Comparison of ENCODE assay signal across 29 cellular contexts in the genomic region with DNA sequence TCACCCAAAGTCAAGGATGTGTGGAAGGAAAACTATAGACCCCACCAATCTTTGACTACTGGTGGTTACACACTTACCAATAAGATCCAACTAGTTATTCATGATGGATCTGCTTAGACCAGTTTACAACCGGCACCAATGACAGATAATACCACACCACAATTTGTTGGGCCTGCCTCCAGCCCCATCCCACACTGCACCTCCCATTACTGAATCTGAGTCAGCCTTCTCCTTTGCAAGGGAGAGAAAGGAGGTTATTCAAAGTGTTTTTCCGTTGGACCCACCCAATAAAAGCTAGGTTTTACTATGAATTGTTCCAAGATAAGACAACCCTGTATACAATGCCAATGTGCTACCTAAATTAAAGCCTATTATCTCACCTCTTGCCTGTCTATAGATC.
DNase-seq lines count a peak whose midpoint lies in the region; ATAC-seq and TF ChIP-seq lines count a peak whose summit lies in the region.
"Had no signal": no experiment of that assay in that cellular context is flagged by ENCODE, and none has a peak within 500 bp of the region (broad histone marks: within the 10 kb centered on the region; RNA-seq: fewer than 3 reads in every experiment).

No MANE protein-coding gene starts in this region.

- no peaks in the 10 kb centered on the region for H3K4me1 ChIP-seq in HEK293 (ENCODE audit: control insufficient read depth, insufficient read depth, low read length)
- peaks cover 27% of the 10 kb centered on the region for H3K4me1 ChIP-seq in PC-3 (ENCODE audit: insufficient read depth, low read length)
- H3K4me1 ChIP-seq: A549; BE2C; BLaER1; BLaER1 treated with 17β-estradiol and CSF1 and Interleukin-3, amounts not matched to agents 10 nM and 100 nM; Caco-2 had no signal

- no peaks in the 10 kb centered on the region for H3K9me2 ChIP-seq in PC-3 (replicated peaks; ENCODE audit: low read length)

- intact Hi-C loops in PC-3 (cut with micrococcal nuclease): no loop called here
- intact Hi-C loops in dorsolateral prefrontal cortex (cut with DNase I): no loop called here

- no peak overlapping the region for H3K9ac ChIP-seq in PC-3 (ENCODE audit: low read length)
- H3K9ac ChIP-seq: BLaER1; BLaER1 treated with 17β-estradiol and CSF1 and Interleukin-3, amounts not matched to agents 10 nM and 100 nM had no signal

- DNase-seq in PC-3 (peak; percentile 81), dorsolateral prefrontal cortex (no peak)
- DNase-seq: 8988T; ACHN; AML-193; BE2C; C1 segment of cervical spinal cord; Caco-2; Calu3; CD4-positive, alpha-beta memory T cell; CD4-positive, alpha-beta T cell; CD4-positive, CD25-positive, alpha-beta regulatory T cell; CD8-positive, alpha-beta memory T cell; CD8-positive, alpha-beta T cell; COR-L47; DMS 273 treated with DMSO at 0.1 percent for 48 hours; DMS153; DMS53; DMS79; DMS79 treated with DMSO at 0.1 percent for 48 hours; DND-41; EL had no signal

- H3K27ac ChIP-seq in HEK293 (ENCODE audit: extremely low read depth, low read depth, low read length): no peak overlapping the region
- H3K27ac ChIP-seq in PC-3 (ENCODE audit: low read length): peak overlapping the region; percentile 9; the same call in 1 of the 2 replicates
- no peak overlapping the region for H3K27ac ChIP-seq in dorsolateral prefrontal cortex
- H3K27ac ChIP-seq: 22Rv1; A549; BLaER1; BLaER1 treated with 17β-estradiol and CSF1 and Interleukin-3, amounts not matched to agents 10 nM and 100 nM; C4-2B had no signal

- H3K4me3 ChIP-seq in HEK293 (ENCODE audit: low read depth, low read length) (no peak overlapping the region), PC-3 (ENCODE audit: low read length) (no peak overlapping the region), dorsolateral prefrontal cortex (no peak overlapping the region)
- H3K4me3 ChIP-seq: A549; BLaER1; BLaER1 treated with 17β-estradiol and CSF1 and Interleukin-3, amounts not matched to agents 10 nM and 100 nM had no signal

- no peak for TF ChIP-seq CTCF in HEK293 (tag by site-specific recombination; IDR thresholded peaks at IDR 0.05)
- TF ChIP-seq CTCF in PC-3 (conservative IDR thresholded peaks at IDR 0.05; ENCODE audit: low read depth, low read length): no peak
- no peak for TF ChIP-seq CTCF in dorsolateral prefrontal cortex (IDR thresholded peaks at IDR 0.05 in 54 of 56, conservative IDR thresholded peaks at IDR 0.05 in 2 of 56; ENCODE audit: low read depth in 1 of 56, partially characterized antibody in 56 of 56)

- ATAC-seq in PC-3: peak; percentile 73
- ATAC-seq in esophagus mucosa: no peak
- ATAC-seq: A549; CD8-positive, alpha-beta T cell had no signal

- BruUV-seq in PC-3 (replicated peaks; lab: Mats Ljungman, UMichigan): no TSS peak

- no peaks in the 10 kb centered on the region for H3F3A ChIP-seq in PC-3 (ENCODE audit: low read length, unreplicated experiment)

- POLR2A ChIA-PET in HEK293 (lab: Yijun Ruan, JAX) (no interaction called here), PC-3 (lab: Charles Lee; ENCODE audit: unreplicated experiment) (no interaction called here)

- CTCF ChIA-PET in HEK293 (lab: Yijun Ruan, JAX) (no interaction called here), PC-3 (lab: Charles Lee) (no interaction called here)

- no peaks in the 10 kb centered on the region for H3K36me3 ChIP-seq in HEK293 (ENCODE audit: control insufficient read depth in 2 of 2, insufficient read depth in 1 of 2, low read length in 2 of 2)
- no peaks in the 10 kb centered on the region for H3K36me3 ChIP-seq in PC-3 (ENCODE audit: low read depth, low read length)
- H3K36me3 ChIP-seq: BE2C; BLaER1; BLaER1 treated with 17β-estradiol and CSF1 and Interleukin-3, amounts not matched to agents 10 nM and 100 nM had no signal

- no peaks in the 10 kb centered on the region for H3K9me3 ChIP-seq in HEK293 (ENCODE audit: control insufficient read depth, insufficient read depth, low read depth, low read length)
- no peaks in the 10 kb centered on the region for H3K9me3 ChIP-seq in PC-3 (ENCODE audit: low read length)
- H3K9me3 ChIP-seq: A549; BE2C; BLaER1; BLaER1 treated with 17β-estradiol and CSF1 and Interleukin-3, amounts not matched to agents 10 nM and 100 nM; Caco-2 had no signal

- peak overlapping the region; percentile 15 for H3K4me2 ChIP-seq in PC-3 (ENCODE audit: low read length)
- H3K4me2 ChIP-seq: A549; BLaER1; BLaER1 treated with 17β-estradiol and CSF1 and Interleukin-3, amounts not matched to agents 10 nM and 100 nM had no signal

- H3K79me2 ChIP-seq in PC-3 (ENCODE audit: low read length): no peaks in the 10 kb centered on the region

- no peaks in the 10 kb centered on the region for H3K27me3 ChIP-seq in PC-3 (ENCODE audit: low read length)
- H3K27me3 ChIP-seq in dorsolateral prefrontal cortex: no peaks in the 10 kb centered on the region
- H3K27me3 ChIP-seq: BE2C; BLaER1; BLaER1 treated with 17β-estradiol and CSF1 and Interleukin-3, amounts not matched to agents 10 nM and 100 nM had no signal

- no peak overlapping the region for H2AFZ ChIP-seq in PC-3 (ENCODE audit: low read length)

- H4K20me1 ChIP-seq in PC-3 (ENCODE audit: low read length): no peaks in the 10 kb centered on the region
- H4K20me1 ChIP-seq: BLaER1; BLaER1 treated with 17β-estradiol and CSF1 and Interleukin-3, amounts not matched to agents 10 nM and 100 nM had no signal

TF ChIP-seq in HEK293, 187 proteins besides CTCF, POLR2A, EP300 and RAD21:
- TF ChIP-seq, protein P1, sequence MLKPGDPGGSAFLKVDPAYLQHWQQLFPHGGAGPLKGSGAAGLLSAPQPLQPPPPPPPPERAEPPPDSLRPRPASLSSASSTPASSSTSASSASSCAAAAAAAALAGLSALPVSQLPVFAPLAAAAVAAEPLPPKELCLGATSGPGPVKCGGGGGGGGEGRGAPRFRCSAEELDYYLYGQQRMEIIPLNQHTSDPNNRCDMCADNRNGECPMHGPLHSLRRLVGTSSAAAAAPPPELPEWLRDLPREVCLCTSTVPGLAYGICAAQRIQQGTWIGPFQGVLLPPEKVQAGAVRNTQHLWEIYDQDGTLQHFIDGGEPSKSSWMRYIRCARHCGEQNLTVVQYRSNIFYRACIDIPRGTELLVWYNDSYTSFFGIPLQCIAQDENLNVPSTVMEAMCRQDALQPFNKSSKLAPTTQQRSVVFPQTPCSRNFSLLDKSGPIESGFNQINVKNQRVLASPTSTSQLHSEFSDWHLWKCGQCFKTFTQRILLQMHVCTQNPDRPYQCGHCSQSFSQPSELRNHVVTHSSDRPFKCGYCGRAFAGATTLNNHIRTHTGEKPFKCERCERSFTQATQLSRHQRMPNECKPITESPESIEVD (tag by site-specific recombination; IDR thresholded peaks at IDR 0.05): peak; percentile 39; the same call in 1 of the 2 replicates
- no peak for TF ChIP-seq ZNF426 (tag by site-specific recombination; IDR thresholded peaks at IDR 0.05)
- TF ChIP-seq ZNF138 (tag by site-specific recombination; IDR thresholded peaks at IDR 0.05; ENCODE audit: borderline replicate concordance): no peak
- TF ChIP-seq, protein P2, sequence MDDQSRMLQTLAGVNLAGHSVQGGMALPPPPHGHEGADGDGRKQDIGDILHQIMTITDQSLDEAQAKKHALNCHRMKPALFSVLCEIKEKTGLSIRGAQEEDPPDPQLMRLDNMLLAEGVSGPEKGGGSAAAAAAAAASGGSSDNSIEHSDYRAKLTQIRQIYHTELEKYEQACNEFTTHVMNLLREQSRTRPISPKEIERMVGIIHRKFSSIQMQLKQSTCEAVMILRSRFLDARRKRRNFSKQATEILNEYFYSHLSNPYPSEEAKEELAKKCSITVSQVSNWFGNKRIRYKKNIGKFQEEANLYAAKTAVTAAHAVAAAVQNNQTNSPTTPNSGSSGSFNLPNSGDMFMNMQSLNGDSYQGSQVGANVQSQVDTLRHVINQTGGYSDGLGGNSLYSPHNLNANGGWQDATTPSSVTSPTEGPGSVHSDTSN (CRISPR knock-in tag; IDR thresholded peaks at IDR 0.05): no peak
- peak; percentile 25; the same call in 1 of the 2 replicates for TF ChIP-seq OSR2 (tag by site-specific recombination; IDR thresholded peaks at IDR 0.05)
